In genomic region chr2:239439383-239440315, GRCh38 we compare ENCODE assay signal across 27 cellular contexts. TPM values are rescaled to one million over a fixed set of nuclear protein-coding genes. Genes with fewer than 3 reads are reported as not detected.
DNase-seq lines count a peak whose midpoint lies in the region; ATAC-seq, FAIRE-seq and TF ChIP-seq lines count a peak whose summit lies in the region.
"Had no signal": no experiment of that assay in that cellular context is flagged by ENCODE, and none has a peak within 500 bp of the region (broad histone marks: within the 10 kb centered on the region; RNA-seq: fewer than 3 reads in every experiment).

No MANE protein-coding gene starts in this region.

- peak overlapping the region; percentile 88 to 99 (median 94) for H3K27ac Mint-ChIP-seq in brain
- H3K27ac Mint-ChIP-seq in activated T-cell treated with anti-CD3 and anti-CD28 coated beads, Interleukin-2, amount 50 U/mL, for 24 hours = no peak overlapping the region
- H3K27ac Mint-ChIP-seq: activated naive CD4-positive, alpha-beta T cell treated with anti-CD3 and anti-CD28 coated beads, Interleukin-2, amount 10 ng/mL, durations not matched to agents 7 days and 5 days; CD4-positive, alpha-beta T cell had no signal

- H3K9me3 ChIP-seq in DND-41 (ENCODE audit: insufficient read depth, low read length, severe bottlenecking) (no peaks in the 10 kb centered on the region), kidney (ENCODE audit: control insufficient read depth in 1 of 2, low read length in 2 of 2) (peaks cover 0 to 2% of the 10 kb centered on the region in 2 donors)
- H3K9me3 ChIP-seq: ascending aorta, lower lobe of right lung had no signal

- H3K4me2 ChIP-seq in DND-41 (ENCODE audit: insufficient read depth, low read length) = peak overlapping the region; percentile 70

- DNase-seq in DND-41 = no peak
- DNase-seq in kidney = peak; percentile 50
- peak in 6 of 10 donors; percentile 35 to 93 (median 52) for DNase-seq in posterior cingulate gyrus
- no peak for DNase-seq in NCI-H2107 treated with DMSO at 0.1 percent for 48 hours (lab: John Stamatoyannopoulos, UW; ENCODE audit: unreplicated experiment)
- DNase-seq in activated T-cell treated with anti-CD3 and anti-CD28 coated beads, Interleukin-2, amount 50 U/mL, for 24 hours = no peak
- DNase-seq: activated naive CD4-positive, alpha-beta T cell treated with anti-CD3 and anti-CD28 coated beads, Interleukin-2, amount 10 ng/mL, durations not matched to agents 7 days and 5 days; activated T-cell treated with anti-CD3 and anti-CD28 coated beads, Interleukin-2, amount 50 U/mL, for 4 hours; CD4-positive, alpha-beta T cell; KBM-7; lower lobe of right lung; NCI-H187; small intestine; stimulated activated CD4-positive, alpha-beta T cell treated with anti-CD3 and anti-CD28 coated beads, Interleukin-2, amount 100 ng/mL, for 48 hours; stimulated activated naive CD4-positive, alpha-beta T cell treated with Interleukin-2 at 50 U/mL for 16 hours; T1000; trophoblast cell had no signal

- peaks cover 4 to 13% (median 11%) of the 10 kb centered on the region in 5 experiments for H3K9me3 Mint-ChIP-seq in brain
- no peaks in the 10 kb centered on the region for H3K9me3 Mint-ChIP-seq in activated T-cell treated with anti-CD3 and anti-CD28 coated beads, Interleukin-2, amount 50 U/mL, for 24 hours
- H3K9me3 Mint-ChIP-seq: activated naive CD4-positive, alpha-beta T cell treated with anti-CD3 and anti-CD28 coated beads, Interleukin-2, amount 10 ng/mL, durations not matched to agents 7 days and 5 days; activated T-cell treated with anti-CD3 and anti-CD28 coated beads, Interleukin-2, amount 50 U/mL, for 4 hours; CD4-positive, alpha-beta T cell had no signal

- H3K27me3 ChIP-seq in DND-41 (ENCODE audit: insufficient read depth, low read length, poor library complexity) = no peaks in the 10 kb centered on the region
- H3K27me3 ChIP-seq: ascending aorta had no signal

- H3K4me1 Mint-ChIP-seq in brain = peaks cover 45% of the 10 kb centered on the region
- H3K4me1 Mint-ChIP-seq in activated T-cell treated with anti-CD3 and anti-CD28 coated beads, Interleukin-2, amount 50 U/mL, for 24 hours (ENCODE audit: low read depth) = peaks cover 18% of the 10 kb centered on the region

- TF ChIP-seq CTCF in DND-41 (IDR thresholded peaks at IDR 0.05; ENCODE audit: borderline replicate concordance, extremely low read depth, low read length, poor library complexity, severe bottlenecking) = no peak
- TF ChIP-seq CTCF in brain (conservative IDR thresholded peaks at IDR 0.05) = no peak
- TF ChIP-seq CTCF in kidney (IDR thresholded peaks at IDR 0.05; ENCODE audit: borderline replicate concordance, extremely low read depth, insufficient read depth) = no peak

- H3K27ac ChIP-seq in DND-41 (ENCODE audit: low read length) (peak overlapping the region; percentile 88), kidney (ENCODE audit: low read depth in 2 of 2, low read length in 2 of 2) (no peak overlapping the region)
- H3K27ac ChIP-seq: ascending aorta, GM23248, lower lobe of right lung, parathyroid adenoma, SK-N-MC had no signal

- H3K4me1 ChIP-seq in DND-41 (ENCODE audit: insufficient read depth, low read length) (peaks cover 64% of the 10 kb centered on the region), kidney (ENCODE audit: control insufficient read depth in 1 of 2, insufficient read depth in 1 of 2, low read depth in 1 of 2, low read length in 2 of 2) (no peaks in the 10 kb centered on the region)
- H3K4me1 ChIP-seq: parathyroid adenoma had no signal

- H3K4me3 ChIP-seq in DND-41 (ENCODE audit: low read depth in 1 of 2, low read length in 2 of 2) = peak overlapping the region in 1 of 2 experiments; percentile 55; a peak in 3 of 4 replicates
- H3K4me3 ChIP-seq in kidney (ENCODE audit: low read length in 2 of 2) = no peak overlapping the region
- H3K4me3 ChIP-seq: GM23248, SK-N-MC had no signal

- no peaks in the 10 kb centered on the region for H3K36me3 Mint-ChIP-seq in brain
- H3K36me3 Mint-ChIP-seq in activated T-cell treated with anti-CD3 and anti-CD28 coated beads, Interleukin-2, amount 50 U/mL, for 24 hours (ENCODE audit: low read depth) = no peaks in the 10 kb centered on the region
- H3K36me3 Mint-ChIP-seq: activated naive CD4-positive, alpha-beta T cell treated with anti-CD3 and anti-CD28 coated beads, Interleukin-2, amount 10 ng/mL, durations not matched to agents 7 days and 5 days had no signal

- intact Hi-C loops in kidney (cut with DNase I) = no loop called here
- intact Hi-C loops in posterior cingulate gyrus (cut with DNase I) = loop anchor here (2.0 kb wide), 1 partner anchor 37 kb away; no protein-coding TSS in a partner anchor

- peak overlapping the region; percentile 48 for H2AFZ ChIP-seq in DND-41 (ENCODE audit: low read depth, low read length)
- H2AFZ ChIP-seq: GM23248, parathyroid adenoma had no signal

- H4K20me1 ChIP-seq in DND-41 (ENCODE audit: insufficient read depth, low read length) = no peaks in the 10 kb centered on the region

- no peak for FAIRE-seq in kidney (lab: Jason Lieb, UNC)
- FAIRE-seq: endothelial cell of umbilical vein, G401.6, islet of Langerhans, small intestine had no signal

- H3K9ac ChIP-seq in DND-41 (ENCODE audit: low read depth, low read length) = peak overlapping the region; percentile 70
- H3K9ac ChIP-seq in kidney (ENCODE audit: low read length in 2 of 2) = no peak overlapping the region
- H3K9ac ChIP-seq: GM23248, parathyroid adenoma had no signal

- H3K36me3 ChIP-seq in DND-41 (ENCODE audit: insufficient read depth, low read length) (no peaks in the 10 kb centered on the region), kidney (ENCODE audit: control insufficient read depth in 1 of 2, insufficient read depth in 2 of 2, low read length in 2 of 2) (no peaks in the 10 kb centered on the region)
- H3K36me3 ChIP-seq: ascending aorta, lower lobe of right lung had no signal

- ATAC-seq in DND-41 (ENCODE audit: insufficient read depth, low read depth) (no peak), GM19351 (IDR thresholded peaks at IDR 0.05; ENCODE audit: unreplicated experiment) (no peak), HG03571 (IDR thresholded peaks at IDR 0.05; ENCODE audit: unreplicated experiment) (no peak)
- ATAC-seq: activated CD4-positive, CD25-positive, alpha-beta regulatory T cell treated with anti-CD3 and anti-CD28 coated beads, Interleukin-2, amount 50 U/mL, for 24 hours; activated T-cell treated with anti-CD3 and anti-CD28 coated beads, Interleukin-2, amount 50 U/mL, for 4 hours had no signal

- peak overlapping the region in 3 of 5 experiments; percentile 70 to 83 (median 78) for H3K4me3 Mint-ChIP-seq in brain
- H3K4me3 Mint-ChIP-seq in activated T-cell treated with anti-CD3 and anti-CD28 coated beads, Interleukin-2, amount 50 U/mL, for 24 hours = no peak overlapping the region
- H3K4me3 Mint-ChIP-seq: activated naive CD4-positive, alpha-beta T cell treated with anti-CD3 and anti-CD28 coated beads, Interleukin-2, amount 10 ng/mL, durations not matched to agents 7 days and 5 days; activated T-cell treated with anti-CD3 and anti-CD28 coated beads, Interleukin-2, amount 50 U/mL, for 4 hours; CD4-positive, alpha-beta T cell had no signal

- H3K79me2 ChIP-seq in DND-41 (ENCODE audit: insufficient read depth, low read length) = peaks cover 6% of the 10 kb centered on the region; the same call in 1 of the 2 replicates
- H3K79me2 ChIP-seq: parathyroid adenoma had no signal

- H3K27me3 Mint-ChIP-seq in brain = peaks cover 17% of the 10 kb centered on the region
- peaks cover 43% of the 10 kb centered on the region for H3K27me3 Mint-ChIP-seq in activated T-cell treated with anti-CD3 and anti-CD28 coated beads, Interleukin-2, amount 50 U/mL, for 24 hours

RNA-seq across cellular contexts. Expression of gene HDAC4, which starts 38.8 kb away (rescaled TPM):
- 8.5 TPM for polyA plus RNA-seq in brain (ENCODE audit: insufficient read depth, low read depth, low replicate concordance)
- total RNA-seq in kidney = 56.8 TPM
- polyA plus RNA-seq in kidney (ENCODE audit: insufficient read depth, low read depth, low replicate concordance) = 2.2 TPM

Comparison
In these comparisons a context has a peak if more than half of its experiments do, and no peak if none do; other contexts are left out.
1. DNase-seq: peak in kidney (single experiment) and posterior cingulate gyrus (6 of 10); none in DND-41 (single experiment), NCI-H2107 treated with DMSO at 0.1 percent for 48 hours (single experiment) and activated T-cell treated with anti-CD3 and anti-CD28 coated beads, Interleukin-2, amount 50 U/mL, for 24 hours (single experiment).